Comparison of ENCODE assay signal across 22 cellular contexts in the genomic region with DNA sequence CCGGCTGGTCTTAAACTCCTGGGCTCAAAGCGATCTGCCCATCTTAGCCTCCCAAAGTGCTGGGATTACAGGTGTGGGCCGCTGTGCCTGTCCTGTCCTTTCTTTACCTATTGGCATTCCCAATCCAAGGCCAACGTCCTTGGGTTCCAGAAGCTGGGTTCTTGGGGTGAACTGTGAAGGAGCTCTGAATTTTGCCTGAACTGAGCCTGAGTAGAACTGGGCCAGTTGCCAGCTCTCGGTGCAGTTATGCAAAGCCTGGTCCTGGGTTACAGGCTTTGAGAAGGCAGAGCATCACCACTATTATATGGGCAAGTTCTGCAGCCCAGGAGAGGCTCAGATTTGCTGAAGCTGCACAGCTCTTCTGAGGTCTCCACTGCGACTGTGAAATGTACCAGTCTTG. TPM values are rescaled to one million over a fixed set of nuclear protein-coding genes. Genes with fewer than 3 reads are reported as not detected.
DNase-seq lines count a peak whose midpoint lies in the region; ATAC-seq, FAIRE-seq and TF ChIP-seq lines count a peak whose summit lies in the region.
"Had no signal": no experiment of that assay in that cellular context is flagged by ENCODE, and none has a peak within 500 bp of the region (broad histone marks: within the 10 kb centered on the region; RNA-seq: fewer than 3 reads in every experiment).

No MANE protein-coding gene starts in this region.

- no peak overlapping the region for H3K27ac ChIP-seq in CD4-positive, alpha-beta T cell (ENCODE audit: low read depth, low read length)
- H3K27ac ChIP-seq in kidney (ENCODE audit: low read depth in 2 of 2, low read length in 2 of 2) = no peak overlapping the region
- no peak overlapping the region for H3K27ac ChIP-seq in tibial artery
- H3K27ac ChIP-seq in ovary = no peak overlapping the region
- H3K27ac ChIP-seq: HL-60 had no signal

- no peak for TF ChIP-seq CTCF in CD4-positive, alpha-beta T cell (IDR thresholded peaks at IDR 0.05)
- TF ChIP-seq CTCF in kidney (IDR thresholded peaks at IDR 0.05; ENCODE audit: borderline replicate concordance, extremely low read depth, insufficient read depth) (no peak), tibial artery (IDR thresholded peaks at IDR 0.05) (no peak), ovary (IDR thresholded peaks at IDR 0.05) (no peak)

- POLR2A ChIA-PET in CD4-positive, alpha-beta T cell (lab: Charles Lee) = interaction anchor here (1.4 kb wide), 1 partner anchor 14 kb away, joined by 5 read pairs; no protein-coding TSS in a partner anchor

- H3K36me3 Mint-ChIP-seq in activated naive CD8-positive, alpha-beta T cell = peaks cover 2% of the 10 kb centered on the region
- peaks cover 32% of the 10 kb centered on the region for H3K36me3 Mint-ChIP-seq in activated naive CD8-positive, alpha-beta T cell treated with anti-CD3 and anti-CD28 coated beads, Interleukin-2, amount 50 U/mL, for 24 hours (ENCODE audit: low read depth)
- H3K36me3 Mint-ChIP-seq in CD4-positive, alpha-beta T cell (ENCODE audit: low read depth) = peaks cover 100% of the 10 kb centered on the region

- H3K36me3 ChIP-seq in kidney (ENCODE audit: control insufficient read depth in 1 of 2, insufficient read depth in 2 of 2, low read length in 2 of 2) (peaks cover 43 to 71% of the 10 kb centered on the region in 2 donors), tibial artery (peaks cover 37 to 99% (median 92%) of the 10 kb centered on the region in 3 donors), ovary (no peaks in the 10 kb centered on the region)

- intact Hi-C loops in CD4-positive, alpha-beta T cell (cut with DNase I, micrococcal nuclease) = no loop called here
- intact Hi-C loops in kidney (cut with DNase I) = no loop called here
- intact Hi-C loops in tibial artery (cut with DNase I; ENCODE audit: low total_unique reads) = no loop called here
- intact Hi-C loops in ovary (cut with DNase I) = no loop called here

- no peak for TF ChIP-seq POLR2A in ovary (IDR thresholded peaks at IDR 0.05)

- H3K27me3 ChIP-seq in CD4-positive, alpha-beta T cell (ENCODE audit: control insufficient read depth, insufficient read depth, low read length) = no peaks in the 10 kb centered on the region
- no peaks in the 10 kb centered on the region for H3K27me3 ChIP-seq in tibial artery
- H3K27me3 ChIP-seq in ovary = no peaks in the 10 kb centered on the region

- CTCF ChIA-PET in CD4-positive, alpha-beta T cell (lab: Charles Lee) = interaction anchor here (1.9 kb wide), 1 partner anchor 7 kb away, joined by 7 read pairs; no protein-coding TSS in a partner anchor

- H3K4me3 Mint-ChIP-seq in activated naive CD8-positive, alpha-beta T cell = no peak overlapping the region
- H3K4me3 Mint-ChIP-seq in activated naive CD8-positive, alpha-beta T cell treated with anti-CD3 and anti-CD28 coated beads, Interleukin-2, amount 50 U/mL, for 24 hours = no peak overlapping the region
- no peak overlapping the region for H3K4me3 Mint-ChIP-seq in CD4-positive, alpha-beta T cell
- H3K4me3 Mint-ChIP-seq: GM23338 had no signal

- TF ChIP-seq EP300 in ovary (IDR thresholded peaks at IDR 0.05) = no peak

- H3K9me3 Mint-ChIP-seq in activated naive CD8-positive, alpha-beta T cell (ENCODE audit: low read depth) = no peaks in the 10 kb centered on the region
- no peaks in the 10 kb centered on the region for H3K9me3 Mint-ChIP-seq in activated naive CD8-positive, alpha-beta T cell treated with anti-CD3 and anti-CD28 coated beads, Interleukin-2, amount 50 U/mL, for 24 hours
- no peaks in the 10 kb centered on the region for H3K9me3 Mint-ChIP-seq in CD4-positive, alpha-beta T cell
- H3K9me3 Mint-ChIP-seq: GM23338 had no signal

- H3K27ac Mint-ChIP-seq in activated naive CD8-positive, alpha-beta T cell = peak overlapping the region; percentile 64
- no peak overlapping the region for H3K27ac Mint-ChIP-seq in activated naive CD8-positive, alpha-beta T cell treated with anti-CD3 and anti-CD28 coated beads, Interleukin-2, amount 50 U/mL, for 24 hours
- H3K27ac Mint-ChIP-seq in CD4-positive, alpha-beta T cell = peak overlapping the region; percentile 77
- H3K27ac Mint-ChIP-seq: GM23338 had no signal

- H3K9ac ChIP-seq in kidney (ENCODE audit: low read length in 2 of 2) = no peak overlapping the region

- no peaks in the 10 kb centered on the region for H3K27me3 Mint-ChIP-seq in activated naive CD8-positive, alpha-beta T cell
- H3K27me3 Mint-ChIP-seq in activated naive CD8-positive, alpha-beta T cell treated with anti-CD3 and anti-CD28 coated beads, Interleukin-2, amount 50 U/mL, for 24 hours = no peaks in the 10 kb centered on the region
- no peaks in the 10 kb centered on the region for H3K27me3 Mint-ChIP-seq in CD4-positive, alpha-beta T cell

- WGBS in ovary, 3 donors = 85 to 94% (median 89%) methylated on average over 6 of the region's 6 CpGs

- no peak for ATAC-seq in activated naive CD8-positive, alpha-beta T cell treated with anti-CD3 and anti-CD28 coated beads, Interleukin-2, amount 50 U/mL, for 24 hours
- no peak for ATAC-seq in CD4-positive, alpha-beta T cell (ENCODE audit: poor library complexity)
- ATAC-seq: GM12878, GM23338 had no signal

- H3K4me3 ChIP-seq in kidney (ENCODE audit: low read length in 2 of 2) (no peak overlapping the region), tibial artery (no peak overlapping the region), ovary (no peak overlapping the region)
- H3K4me3 ChIP-seq: GM12878, GM23338 had no signal

- no peak for DNase-seq in activated naive CD8-positive, alpha-beta T cell treated with anti-CD3 and anti-CD28 coated beads, Interleukin-2, amount 50 U/mL, for 24 hours
- no peak for DNase-seq in CD4-positive, alpha-beta T cell
- DNase-seq in kidney (peak; percentile 24), tibial artery (peak; percentile 18 to 23), COLO829 (ENCODE audit: low spot score) (no peak), ovary (no peak)
- DNase-seq: ACHN, DMS53, EL, HCEC 1CT, IMR-90, NCI-H1436 treated with DMSO at 0.1 percent for 48 hours, NCI-H2029, NCI-H345, NCI-H524 treated with DMSO at 0.1 percent for 48 hours had no signal

- FAIRE-seq in kidney (lab: Jason Lieb, UNC) = no peak
- FAIRE-seq: GM12878, GM19239, HTR-8/SVneo had no signal

- no peaks in the 10 kb centered on the region for H3K9me3 ChIP-seq in CD4-positive, alpha-beta T cell (ENCODE audit: control insufficient read depth, low read length)
- H3K9me3 ChIP-seq in kidney (ENCODE audit: control insufficient read depth in 1 of 2, low read length in 2 of 2) = no peaks in the 10 kb centered on the region
- H3K9me3 ChIP-seq in tibial artery = no peaks in the 10 kb centered on the region
- H3K9me3 ChIP-seq in ovary = no peaks in the 10 kb centered on the region

- peaks cover under 1 to 15% of the 10 kb centered on the region in 2 donors for H3K4me1 ChIP-seq in kidney (ENCODE audit: control insufficient read depth in 1 of 2, insufficient read depth in 1 of 2, low read depth in 1 of 2, low read length in 2 of 2)
- peaks cover 0 to 23% (median 16%) of the 10 kb centered on the region in 4 donors for H3K4me1 ChIP-seq in tibial artery
- H3K4me1 ChIP-seq in ovary (ENCODE audit: insufficient read depth) = peaks cover 3% of the 10 kb centered on the region

- H3K4me1 Mint-ChIP-seq in activated naive CD8-positive, alpha-beta T cell (ENCODE audit: low read depth) = peaks cover 29% of the 10 kb centered on the region
- H3K4me1 Mint-ChIP-seq in activated naive CD8-positive, alpha-beta T cell treated with anti-CD3 and anti-CD28 coated beads, Interleukin-2, amount 50 U/mL, for 24 hours = peaks cover 22% of the 10 kb centered on the region
- peaks cover 18% of the 10 kb centered on the region for H3K4me1 Mint-ChIP-seq in CD4-positive, alpha-beta T cell (ENCODE audit: low read depth)
- H3K4me1 Mint-ChIP-seq: GM23338 had no signal

RNA-seq across cellular contexts. Expression of a gene that starts 24.6 kb away (rescaled TPM):
- total RNA-seq in CD4-positive, alpha-beta T cell = under 1 TPM; 0.16 to 0.31 TPM
- total RNA-seq in kidney (0.09 TPM), ovary (under 1 TPM in 3 of 7 donors, not detected in 4; 0.05 to 0.53 (median 0.10) TPM)
- polyA plus RNA-seq in kidney (ENCODE audit: insufficient read depth, low read depth, low replicate concordance) (not detected), ovary (under 1 TPM in 1 of 2 donors, not detected in 1; 0.10 TPM)
- total RNA-seq: GM23338, IMR-90, M059J had no signal
- polyA plus RNA-seq: IMR-90 had no signal

RNA-seq across cellular contexts. Expression of a gene that starts 59.0 kb away (rescaled TPM):
- total RNA-seq in CD4-positive, alpha-beta T cell = 100 to 1,000 TPM; 167 to 168 TPM
- total RNA-seq in kidney = 183 TPM
- polyA plus RNA-seq in kidney (ENCODE audit: insufficient read depth, low read depth, low replicate concordance) = 36.8 TPM
- total RNA-seq in ovary = 100 to 1,000 TPM in 1 of 7 donors, 10 to 100 TPM in 6; 38.5 to 103 (median 74.8) TPM
- polyA plus RNA-seq in ovary = 10 to 100 TPM; 35.4 to 77.1 TPM

Comparison
In these comparisons a context has a peak if more than half of its experiments do, and no peak if none do; other contexts are left out.
1. DNase-seq: peak in kidney (single experiment) and tibial artery (2 of 2); none in activated naive CD8-positive, alpha-beta T cell treated with anti-CD3 and anti-CD28 coated beads, Interleukin-2, amount 50 U/mL, for 24 hours (single experiment), CD4-positive, alpha-beta T cell (0 of 10), COLO829 (single experiment) and ovary (0 of 5).